8 cellular contexts compared by ENCODE assay signal in the genomic region with DNA sequence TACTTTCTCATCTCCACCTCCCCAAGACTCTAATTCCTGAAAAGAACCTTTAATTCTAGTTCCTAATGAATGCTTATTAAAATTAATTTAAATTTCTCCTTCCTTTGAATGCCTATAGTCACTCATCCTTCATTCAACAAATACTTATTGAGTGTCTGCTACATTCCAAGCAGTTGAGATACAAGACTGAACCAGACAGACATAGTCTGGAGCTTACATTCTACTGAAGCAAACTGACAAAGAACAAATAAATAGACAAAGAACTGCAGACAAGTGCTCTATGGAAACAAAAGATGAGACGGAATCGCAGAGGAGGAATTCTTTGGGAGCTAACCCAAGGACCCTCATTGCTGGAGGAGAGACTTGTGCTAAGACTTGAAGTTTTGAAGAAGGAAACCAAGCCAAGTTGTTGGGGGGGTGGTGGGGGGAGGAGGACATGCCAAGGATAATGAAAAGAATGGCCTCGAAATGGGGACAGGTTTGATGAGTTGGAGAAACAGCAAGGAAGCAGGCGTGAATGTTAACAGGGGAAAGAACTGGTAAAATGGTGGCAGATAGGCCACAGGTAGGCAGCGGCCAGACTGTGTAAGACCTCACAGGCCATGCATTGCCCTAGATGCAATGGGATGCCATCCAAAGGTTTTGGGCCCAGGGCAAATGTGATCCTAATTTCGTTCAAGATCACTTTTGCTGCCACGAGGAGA. TPM values are rescaled to one million over a fixed set of nuclear protein-coding genes. Genes with fewer than 3 reads are reported as not detected.
DNase-seq lines count a peak whose midpoint lies in the region; ATAC-seq, FAIRE-seq and TF ChIP-seq lines count a peak whose summit lies in the region.

No MANE protein-coding gene starts in this region.

- H3K79me2 ChIP-seq in OCI-LY7 (ENCODE audit: insufficient read depth, low read depth, low read length) (peaks cover 35% of the 10 kb centered on the region), H1 (ENCODE audit: control insufficient read depth in 1 of 2, insufficient read depth in 2 of 2, low read length in 2 of 2) (peaks cover 9 to 32% of the 10 kb centered on the region in 2 experiments)

- peak overlapping the region; percentile 78 for H4K5ac ChIP-seq in H1 (ENCODE audit: insufficient read length, low read depth, low read length)

- FAIRE-seq in H1 (lab: Jason Lieb, UNC), result no peak

- no peak overlapping the region for H3K14ac ChIP-seq in H1 (ENCODE audit: insufficient read length)

- DNase-seq in EH (ENCODE audit: low read depth), result peak; percentile 45
- peak; percentile 40 for DNase-seq in OCI-LY7 (ENCODE audit: low spot score)
- DNase-seq in H1 (ENCODE audit: low read depth in 1 of 2, low spot score in 2 of 2), result no peak
- no peak for DNase-seq in natural killer cell treated with Interleukin-12 subunit alpha and Interleukin-12 subunit beta and Interleukin-15 and Interleukin-18, amount 100 ng/mL, for 72 hours (ENCODE audit: low spot score)
- DNase-seq in SIG-M5 (lab: John Stamatoyannopoulos, UW), result no peak
- DNase-seq in NCI-H2196 treated with DMSO at 0.1 percent for 48 hours (lab: John Stamatoyannopoulos, UW; ENCODE audit: unreplicated experiment), result no peak

- H2AK5ac ChIP-seq in H1 (ENCODE audit: low read depth, low read length), result peak overlapping the region; percentile 43; the same call in 1 of the 2 replicates

- H3K4me1 Mint-ChIP-seq in natural killer cell treated with Interleukin-12 subunit alpha and Interleukin-12 subunit beta and Interleukin-15 and Interleukin-18, amount 100 ng/mL, for 72 hours (ENCODE audit: low read depth in 2 of 2), result peaks cover 30 to 51% of the 10 kb centered on the region in 2 donors

- peaks cover 12% of the 10 kb centered on the region for H3K4me1 ChIP-seq in OCI-LY7 (ENCODE audit: insufficient read depth, low read length, poor library complexity, severe bottlenecking)
- peaks cover 0 to 7% (median 2%) of the 10 kb centered on the region in 4 experiments; a peak in 3 of 7 replicates for H3K4me1 ChIP-seq in H1 (replicated peaks in 1 of 4; ENCODE audit: control insufficient read depth in 3 of 4, insufficient read depth in 4 of 4, low read length in 3 of 4)

- H4K20me1 ChIP-seq in OCI-LY7 (ENCODE audit: insufficient read depth, low read length), result no peaks in the 10 kb centered on the region
- H4K20me1 ChIP-seq in H1 (replicated peaks in 1 of 2; ENCODE audit: control insufficient read depth in 1 of 2, insufficient read depth in 2 of 2, low read length in 2 of 2), result peaks cover 0 to 8% of the 10 kb centered on the region in 2 experiments

- H3K27ac ChIP-seq in OCI-LY7 (ENCODE audit: low read depth, low read length, poor library complexity, severe bottlenecking), result peak overlapping the region; percentile 76
- H3K27ac ChIP-seq in H1 (ENCODE audit: low read depth, low read length), result peak overlapping the region; percentile 86

- H3K27me3 ChIP-seq in H1 (replicated peaks in 1 of 4; ENCODE audit: control insufficient read depth in 3 of 4, extremely low read depth in 1 of 4, insufficient read depth in 3 of 4, low read length in 3 of 4), result no peaks in the 10 kb centered on the region

- H4K91ac ChIP-seq in H1 (replicated peaks; ENCODE audit: insufficient read length, low read length), result peak overlapping the region; percentile 82

- H3K4me3 Mint-ChIP-seq in natural killer cell treated with Interleukin-12 subunit alpha and Interleukin-12 subunit beta and Interleukin-15 and Interleukin-18, amount 100 ng/mL, for 72 hours, result peak overlapping the region; percentile 98

- TF ChIP-seq RAD21 in H1 (IDR thresholded peaks at IDR 0.05 in 1 of 2, conservative IDR thresholded peaks at IDR 0.05 in 1 of 2; ENCODE audit: low read depth in 2 of 2, low read length in 2 of 2), result no peak

- H3K4me3 ChIP-seq in OCI-LY7 (ENCODE audit: low read depth, low read length, poor library complexity, severe bottlenecking), result peak overlapping the region; percentile 86
- peak overlapping the region; percentile 57 to 97 (median 92) for H3K4me3 ChIP-seq in H1 (ENCODE audit: extremely low read depth in 1 of 4, insufficient read depth in 2 of 4, low read depth in 3 of 4, low read length in 4 of 4)

- no peaks in the 10 kb centered on the region for H3K27me3 Mint-ChIP-seq in natural killer cell treated with Interleukin-12 subunit alpha and Interleukin-12 subunit beta and Interleukin-15 and Interleukin-18, amount 100 ng/mL, for 72 hours

- H3K36me3 ChIP-seq in OCI-LY7 (ENCODE audit: insufficient read depth, low read length) (peaks cover 39% of the 10 kb centered on the region), H1 (ENCODE audit: control insufficient read depth in 2 of 4, insufficient read depth in 4 of 4, low read length in 3 of 4) (peaks cover 0 to 36% (median 17%) of the 10 kb centered on the region in 4 experiments; a peak in 6 of 8 replicates)

- peaks cover 7% of the 10 kb centered on the region for H3K23me2 ChIP-seq in H1 (ENCODE audit: low read depth, low read length)

- no peak overlapping the region for H2BK12ac ChIP-seq in H1 (ENCODE audit: low read depth, low read length)

- peak overlapping the region; percentile 87; the same call in 1 of the 2 replicates for H2AFZ ChIP-seq in OCI-LY7 (ENCODE audit: low read length)
- H2AFZ ChIP-seq in H1 (ENCODE audit: low read length), result no peak overlapping the region

- TF ChIP-seq EP300 in H1 (IDR thresholded peaks at IDR 0.05; ENCODE audit: borderline replicate concordance in 1 of 2, low read depth in 2 of 2, low read length in 2 of 2), result no peak

- H3K79me1 ChIP-seq in H1 (ENCODE audit: low read depth, low read length), result 0 out of 2 replicates have a peak, but pooled peaks cover 2% of the 10 kb centered on the region

- no peak overlapping the region for H2BK20ac ChIP-seq in H1 (ENCODE audit: low read length)

- peaks cover 28% of the 10 kb centered on the region for H3K36me3 Mint-ChIP-seq in natural killer cell treated with Interleukin-12 subunit alpha and Interleukin-12 subunit beta and Interleukin-15 and Interleukin-18, amount 100 ng/mL, for 72 hours

- peak overlapping the region; percentile 92 to 99 for H3K27ac Mint-ChIP-seq in natural killer cell treated with Interleukin-12 subunit alpha and Interleukin-12 subunit beta and Interleukin-15 and Interleukin-18, amount 100 ng/mL, for 72 hours

- no peak overlapping the region for H3K23ac ChIP-seq in H1 (ENCODE audit: insufficient read length)

- H3K9ac ChIP-seq in H1 (replicated peaks in 1 of 4; ENCODE audit: extremely low read depth in 1 of 4, low read depth in 3 of 4, low read length in 3 of 4), result peak overlapping the region; percentile 57 to 94 (median 92)

- peak overlapping the region; percentile 81 for H3K4ac ChIP-seq in H1 (replicated peaks; ENCODE audit: insufficient read length, low read depth, low read length)

- TF ChIP-seq POLR2A in H1 (IDR thresholded peaks at IDR 0.05; ENCODE audit: control extremely low read depth in 1 of 2, low read depth in 2 of 2, low read length in 2 of 2), result no peak

- H4K8ac ChIP-seq in H1 (ENCODE audit: extremely low read depth, insufficient read depth, low read length), result no peak overlapping the region

- TF ChIP-seq CTCF in OCI-LY7 (conservative IDR thresholded peaks at IDR 0.05; ENCODE audit: low read length) (no peak), H1 (IDR thresholded peaks at IDR 0.05; ENCODE audit: control extremely low read depth in 1 of 3, insufficient read depth in 1 of 3, low read depth in 1 of 3, low read length in 3 of 3) (no peak)

- H2BK120ac ChIP-seq in H1 (replicated peaks; ENCODE audit: low read depth, low read length), result no peak overlapping the region

- POLR2A ChIA-PET in OCI-LY7 (lab: Charles Lee), result interaction anchor here (0.6 to 4.6 kb wide), 11 partner anchors 7 to 625 kb away, joined by 3 to 52 read pairs (median 3); a partner anchor contains a TSS
- POLR2A ChIA-PET in H1 (lab: Charles Lee; ENCODE audit: partially characterized antibody), result interaction anchor here (0.5 to 6.2 kb wide), 20 partner anchors 9 to 1711 kb away, joined by 3 to 141 read pairs (median 4); a partner anchor contains a TSS

- H3K9me3 Mint-ChIP-seq in natural killer cell treated with Interleukin-12 subunit alpha and Interleukin-12 subunit beta and Interleukin-15 and Interleukin-18, amount 100 ng/mL, for 72 hours, result no peaks in the 10 kb centered on the region

- H2BK5ac ChIP-seq in H1 (ENCODE audit: low read depth, low read length), result peak overlapping the region; percentile 95

- peak overlapping the region; percentile 79 for H3K4me2 ChIP-seq in OCI-LY7 (ENCODE audit: low read length)
- peak overlapping the region; percentile 97 to 98 for H3K4me2 ChIP-seq in H1 (ENCODE audit: insufficient read depth in 1 of 2, low read depth in 2 of 2, low read length in 2 of 2)

- H3K56ac ChIP-seq in H1 (replicated peaks; ENCODE audit: insufficient read length, low read depth, low read length), result no peak overlapping the region

- intact Hi-C loops in OCI-LY7 (cut with micrococcal nuclease; ENCODE audit: unreplicated experiment), result loop anchor here (2.0 to 5.0 kb wide), 2 partner anchors 71 to 181 kb away; a partner anchor contains a TSS

- CTCF ChIA-PET in OCI-LY7 (lab: Charles Lee; ENCODE audit: unreplicated experiment), result interaction anchor here (0.6 to 1.4 kb wide), 3 partner anchors 10 to 115 kb away, joined by 3 to 5 read pairs (median 4); a partner anchor contains a TSS
- CTCF ChIA-PET in H1 (lab: Charles Lee; ENCODE audit: partially characterized antibody), result interaction anchor here (0.6 to 2.1 kb wide), 9 partner anchors 9 to 332 kb away, joined by 3 to 4 read pairs (median 3); no protein-coding TSS in a partner anchor

- no peak overlapping the region for H2BK15ac ChIP-seq in H1 (ENCODE audit: low read length)

- BruUV-seq in OCI-LY7 (replicated peaks; lab: Mats Ljungman, UMichigan), result TSS peak; percentile 47

- ATAC-seq in natural killer cell treated with Interleukin-12 subunit alpha and Interleukin-12 subunit beta and Interleukin-15 and Interleukin-18, amount 100 ng/mL, for 72 hours, result no peak
- ATAC-seq in HG03469 (IDR thresholded peaks at IDR 0.05; ENCODE audit: unreplicated experiment) (no peak), GM21528 (IDR thresholded peaks at IDR 0.05; ENCODE audit: low FRiP score, unreplicated experiment) (no peak)

- H3K9me3 ChIP-seq in OCI-LY7 (ENCODE audit: low read length) (no peaks in the 10 kb centered on the region), H1 (ENCODE audit: insufficient read depth in 2 of 2, low read depth in 1 of 2, low read length in 1 of 2) (no peaks in the 10 kb centered on the region)

- H3K18ac ChIP-seq in H1 (ENCODE audit: extremely low read depth, low read length), result peak overlapping the region; percentile 4; the same call in 1 of the 2 replicates

- 31% methylated on average over 7 of the region's 7 CpGs; no CpG with 5 or more reads in 1 of the 2 experiments for WGBS in H1 (ENCODE audit: extremely low coverage in 1 of 2, insufficient coverage in 1 of 2, insufficient read length in 1 of 2, insufficient replicate concordance in 2 of 2, low coverage in 1 of 2, low lambda C conversion rate in 2 of 2, missing lambda C conversion rate in 1 of 2), 2 experiments

- no peaks in the 10 kb centered on the region for H3K9me2 ChIP-seq in OCI-LY7 (ENCODE audit: insufficient read depth, low read length)

RNA-seq across cellular contexts. Expression of a gene that starts 9.7 kb away (rescaled TPM):
- 39.4 and 43.3 TPM in 2 replicates for total RNA-seq in OCI-LY7 (2014; rRNA removed; shearing (Covaris generic))
- total RNA-seq in OCI-LY7 (2022), result 49.1 and 55.3 TPM in 2 replicates
- total RNA-seq in H1 (2021; fragmentation: NEBNext Ultra II Directional; extraction: Animal tissue kit (Norgen Biotek cat#: 25700)), result 47.8 and 49.0 TPM in 2 replicates
- polyA plus RNA-seq in H1 (2011; rRNA removed), result 13.7 and 22.7 TPM in 2 replicates
- polyA plus RNA-seq in H1 (2011; cell fraction: cytosol; rRNA removed), result 24.7 TPM
- 11.9 TPM for polyA plus RNA-seq in H1 (2011; cell fraction: nucleus; rRNA removed)
- 27.7 to 49.3 TPM (median 38.1 TPM) in 4 replicates for polyA plus RNA-seq in H1 (2012, experiment 1 of 2)
- 6.1 TPM for polyA plus RNA-seq in H1 (2012, experiment 2 of 2)
- polyA plus RNA-seq in H1 (2013, experiment 1 of 2), result 78.1 TPM
- 76.9 TPM for polyA plus RNA-seq in H1 (2013, experiment 2 of 2)
- 17.7 and 23.8 TPM in 2 replicates for polyA minus RNA-seq in H1 (2011; rRNA and poly(A)+ RNA removed)
- polyA minus RNA-seq in H1 (2011; cell fraction: cytosol; rRNA and poly(A)+ RNA removed), result 28.5 TPM
- polyA minus RNA-seq in H1 (2011; cell fraction: nucleus; rRNA and poly(A)+ RNA removed), result 26.0 TPM
- 10 to 100 TPM; 50.8 to 55.2 TPM for total RNA-seq in natural killer cell treated with Interleukin-12 subunit alpha and Interleukin-12 subunit beta and Interleukin-15 and Interleukin-18, amount 100 ng/mL, for 72 hours

RNA-seq across cellular contexts. Expression of a gene that starts 25.8 kb away (rescaled TPM):
- total RNA-seq in OCI-LY7 (2014; rRNA removed; shearing (Covaris generic)), result 235 and 303 TPM in 2 replicates
- total RNA-seq in OCI-LY7 (2022), result 254 and 304 TPM in 2 replicates
- total RNA-seq in H1 (2021; fragmentation: NEBNext Ultra II Directional; extraction: Animal tissue kit (Norgen Biotek cat#: 25700)), result 837 and 847 TPM in 2 replicates
- polyA plus RNA-seq in H1 (2011; rRNA removed), result 88.9 and 161 TPM in 2 replicates
- polyA plus RNA-seq in H1 (2011; cell fraction: cytosol; rRNA removed), result 357 TPM
- polyA plus RNA-seq in H1 (2011; cell fraction: nucleus; rRNA removed), result 201 TPM
- 402 to 670 TPM (median 455 TPM) in 4 replicates for polyA plus RNA-seq in H1 (2012, experiment 1 of 2)
- polyA plus RNA-seq in H1 (2012, experiment 2 of 2), result 45.2 TPM
- 1,179 TPM for polyA plus RNA-seq in H1 (2013, experiment 1 of 2)
- 1,181 TPM for polyA plus RNA-seq in H1 (2013, experiment 2 of 2)
- 125 and 185 TPM in 2 replicates for polyA minus RNA-seq in H1 (2011; rRNA and poly(A)+ RNA removed)
- polyA minus RNA-seq in H1 (2011; cell fraction: cytosol; rRNA and poly(A)+ RNA removed), result 129 TPM
- polyA minus RNA-seq in H1 (2011; cell fraction: nucleus; rRNA and poly(A)+ RNA removed), result 144 TPM
- total RNA-seq in natural killer cell treated with Interleukin-12 subunit alpha and Interleukin-12 subunit beta and Interleukin-15 and Interleukin-18, amount 100 ng/mL, for 72 hours, result 100 to 1,000 TPM; 621 to 706 TPM

Comparison
In these comparisons a context has a peak if more than half of its experiments do, and no peak if none do; other contexts are left out.
1. DNase-seq: peak in EH (single experiment) and OCI-LY7 (single experiment); none in H1 (0 of 2), natural killer cell treated with Interleukin-12 subunit alpha and Interleukin-12 subunit beta and Interleukin-15 and Interleukin-18, amount 100 ng/mL, for 72 hours (single experiment), SIG-M5 (single experiment) and NCI-H2196 treated with DMSO at 0.1 percent for 48 hours (single experiment).